Comparison of ENCODE assay signal across 26 cellular contexts in genomic region chr14:55111122-55111705, GRCh38. TPM values are rescaled to one million over a fixed set of nuclear protein-coding genes. Genes with fewer than 3 reads are reported as not detected.
DNase-seq lines count a peak whose midpoint lies in the region; ATAC-seq, FAIRE-seq and TF ChIP-seq lines count a peak whose summit lies in the region.
"Had no signal": no experiment of that assay in that cellular context is flagged by ENCODE, and none has a peak within 500 bp of the region (broad histone marks: within the 10 kb centered on the region; RNA-seq: fewer than 3 reads in every experiment).

No MANE protein-coding gene starts in this region.

- in situ Hi-C loops in brain microvascular endothelial cell (cut with HindIII; ENCODE audit: low pct_ligation_motif_present, low sequenced_read_pairs), result no loop called here

- peak overlapping the region; percentile 96 for H3K27ac Mint-ChIP-seq in type B pancreatic cell
- H3K27ac Mint-ChIP-seq: activated naive CD8-positive, alpha-beta T cell treated with anti-CD3 and anti-CD28 coated beads for 36 hours; naive B cell had no signal

- H3K4me1 Mint-ChIP-seq in type B pancreatic cell (ENCODE audit: unreplicated experiment), result peaks cover 15% of the 10 kb centered on the region

- peaks cover 8% of the 10 kb centered on the region for H3K36me3 Mint-ChIP-seq in type B pancreatic cell
- H3K36me3 Mint-ChIP-seq: activated naive CD8-positive, alpha-beta T cell treated with anti-CD3 and anti-CD28 coated beads for 36 hours; naive B cell had no signal

- FAIRE-seq in urothelium cell line (lab: Jason Lieb, UNC), result no peak
- FAIRE-seq: endothelial cell of umbilical vein, GM12891 had no signal

- no peaks in the 10 kb centered on the region for H3K27me3 ChIP-seq in brain microvascular endothelial cell (replicated peaks)
- H3K27me3 ChIP-seq: ascending aorta, dorsolateral prefrontal cortex, vagina had no signal

- H3K4me3 Mint-ChIP-seq in type B pancreatic cell, result peak overlapping the region; percentile 52
- H3K4me3 Mint-ChIP-seq: activated naive CD8-positive, alpha-beta T cell treated with anti-CD3 and anti-CD28 coated beads for 36 hours; CD14-positive monocyte; naive B cell had no signal

- H3K36me3 ChIP-seq in brain microvascular endothelial cell (replicated peaks), result no peaks in the 10 kb centered on the region
- H3K36me3 ChIP-seq: ascending aorta, vagina had no signal

- peak; percentile 62 for DNase-seq in DMS 273 (lab: John Stamatoyannopoulos, UW; ENCODE audit: unreplicated experiment)
- DNase-seq in DMS 273 treated with DMSO at 0.1 percent for 48 hours (lab: John Stamatoyannopoulos, UW), result no peak
- DNase-seq in brain microvascular endothelial cell, result no peak
- peak; percentile 37 to 48 for DNase-seq in left colon
- DNase-seq in type B pancreatic cell (ENCODE audit: extremely low spot score, unreplicated experiment), result no peak
- DNase-seq in urothelium cell line (ENCODE audit: low spot score), result no peak
- DNase-seq: activated effector memory CD4-positive, alpha-beta T cell treated with Interleukin-2 at 50 U/mL for 16 hours; activated naive CD8-positive, alpha-beta T cell treated with anti-CD3 and anti-CD28 coated beads for 36 hours; central memory CD4-positive, alpha-beta T cell; dorsolateral prefrontal cortex; GM23248; naive B cell; NCI-H1048; NCI-H2029; NCI-H510A treated with DMSO at 0.1 percent for 48 hours; occipital lobe; Right ventricle myocardium superior; stimulated activated naive CD4-positive, alpha-beta T cell treated with Interleukin-2 at 50 U/mL for 16 hours had no signal

- no peak overlapping the region for H3K27ac ChIP-seq in brain microvascular endothelial cell
- H3K27ac ChIP-seq: 22Rv1, ascending aorta, dorsolateral prefrontal cortex, GM23248, vagina had no signal

- ATAC-seq in left colon, result peak; percentile 31
- no peak for ATAC-seq in HG02938 (IDR thresholded peaks at IDR 0.05; ENCODE audit: unreplicated experiment)
- no peak for ATAC-seq in GM18517 (IDR thresholded peaks at IDR 0.05; ENCODE audit: unreplicated experiment)

- H3K27me3 Mint-ChIP-seq in type B pancreatic cell, result no peaks in the 10 kb centered on the region
- H3K27me3 Mint-ChIP-seq: activated naive CD8-positive, alpha-beta T cell treated with anti-CD3 and anti-CD28 coated beads for 36 hours had no signal

- H3K4me3 ChIP-seq in brain microvascular endothelial cell (ENCODE audit: low read depth, low read length), result no peak overlapping the region
- H3K4me3 ChIP-seq: ascending aorta, dorsolateral prefrontal cortex, GM23248, vagina had no signal

- TF ChIP-seq CTCF in brain microvascular endothelial cell (IDR thresholded peaks at IDR 0.05; ENCODE audit: low read depth, low read length, missing control alignments) (peak; percentile 29), type B pancreatic cell (conservative IDR thresholded peaks at IDR 0.05) (peak; percentile 40)

- H3K9me3 Mint-ChIP-seq in type B pancreatic cell, result peaks cover 10% of the 10 kb centered on the region
- H3K9me3 Mint-ChIP-seq: activated naive CD8-positive, alpha-beta T cell treated with anti-CD3 and anti-CD28 coated beads for 36 hours; naive B cell had no signal

- intact Hi-C loops in left colon (cut with DNase I, micrococcal nuclease), result no loop called here

RNA-seq across cellular contexts. Expression of gene LGALS3, which starts 17.8 kb away (rescaled TPM):
- 1,000 to 10,000 TPM; 1,592 to 1,809 TPM for total RNA-seq in left colon
- 120 and 497 TPM in 2 replicates for total RNA-seq in type B pancreatic cell (ENCODE audit: low replicate concordance)

RNA-seq across cellular contexts. Expression of gene MAPK1IP1L, which starts 59.8 kb away (rescaled TPM):
- 10 to 100 TPM; 69.7 to 71.7 TPM for total RNA-seq in left colon
- total RNA-seq in type B pancreatic cell (ENCODE audit: low replicate concordance), result 93.1 and 100 TPM in 2 replicates

Comparison
In these comparisons a context has a peak if more than half of its experiments do, and no peak if none do; other contexts are left out.
1. DNase-seq: peak in DMS 273 (single experiment) and left colon (2 of 2); none in DMS 273 treated with DMSO at 0.1 percent for 48 hours (single experiment), brain microvascular endothelial cell (single experiment), type B pancreatic cell (single experiment) and urothelium cell line (single experiment).